11 cellular contexts compared by ENCODE assay signal in genomic region chr16:28602515-28602914, GRCh38. TPM values are rescaled to one million over a fixed set of nuclear protein-coding genes. Genes with fewer than 3 reads are reported as not detected.
A peak's percentile ranks its signal among the peaks of the same experiment; 100 is the strongest.
DNase-seq lines count a peak whose midpoint lies in the region; ATAC-seq and TF ChIP-seq lines count a peak whose summit lies in the region.
"Not testable (repeated sequence)": the region's sequence is repeated elsewhere in the genome, so short reads cannot be mapped to it uniquely, and the experiment has no call there.
"Had no signal": no experiment of that assay in that cellular context is flagged by ENCODE, and none has a peak within 500 bp of the region (broad histone marks: within the 10 kb centered on the region; RNA-seq: fewer than 3 reads in every experiment).

No MANE protein-coding gene starts in this region.

- not testable (repeated sequence) for H3K4me1 ChIP-seq in right lobe of liver

- intact Hi-C loops in right lobe of liver (cut with DNase I), result not testable (repeated sequence)

- peak; percentile 40 for ATAC-seq in GM18520 (IDR thresholded peaks at IDR 0.05; ENCODE audit: unreplicated experiment)
- peak in 2 of 4 donors; percentile 9 to 13 for ATAC-seq in right lobe of liver

- in situ Hi-C loops in GM13976 (cut with MboI; ENCODE audit: low sequenced_read_pairs, unreplicated experiment), result not testable (repeated sequence)

- not testable (repeated sequence) for H3K27me3 ChIP-seq in GM06990 (replicated peaks; ENCODE audit: control insufficient read depth, insufficient read depth, low read length); right lobe of liver

- not testable (repeated sequence) for H3K4me3 ChIP-seq in GM06990 (replicated peaks; ENCODE audit: low read depth, low read length); right lobe of liver

- WGBS in right lobe of liver (ENCODE audit: insufficient coverage, low coverage, low lambda C conversion rate, missing lambda C conversion rate), result 43% methylated on average over 4 of the region's 8 CpGs

- H3K27ac ChIP-seq in VCaP, result peak overlapping the region; percentile 31; the same call in 1 of the 2 replicates
- not testable (repeated sequence) for H3K27ac ChIP-seq in right lobe of liver

- not testable (repeated sequence) for H3K36me3 ChIP-seq in GM06990 (ENCODE audit: control insufficient read depth, insufficient read depth, low read length)
- H3K36me3 ChIP-seq in right lobe of liver, result peaks cover 0 to 21% (median 8%) of the 10 kb centered on the region in 4 donors

- TF ChIP-seq CTCF in GM06990 (IDR thresholded peaks at IDR 0.05; ENCODE audit: insufficient read depth, low read length, poor library complexity, severe bottlenecking); GM13976 (IDR thresholded peaks at IDR 0.05; ENCODE audit: borderline replicate concordance, control extremely low read depth, extremely low read depth, insufficient read depth, missing control alignments); VCaP (conservative IDR thresholded peaks at IDR 0.05); right lobe of liver (IDR thresholded peaks at IDR 0.05): not testable (repeated sequence)

- H3K9me3 ChIP-seq in right lobe of liver, result not testable (repeated sequence)

- DNase-seq in GM06990 (ENCODE audit: extremely low read depth, insufficient read length) (peak; percentile 46), GM13976 (ENCODE audit: low spot score) (peak; percentile 73), NAMALWA (ENCODE audit: low spot score) (peak; percentile 86), glomerular visceral epithelial cell (ENCODE audit: extremely low spot score) (peak; percentile 15), right lobe of liver (peak in 2 of 3 donors; percentile 23 to 24)

- not testable (repeated sequence) for TF ChIP-seq POLR2A in right lobe of liver (IDR thresholded peaks at IDR 0.05)

RNA-seq across cellular contexts. Expression of gene SULT1A2, which starts 5.7 kb away (rescaled TPM):
- 10 to 100 TPM; 10.1 to 48.3 (median 18.0) TPM for total RNA-seq in right lobe of liver
- total RNA-seq: IMR-90 had no signal

RNA-seq across cellular contexts. Expression of gene SULT1A1, which starts 7.3 kb away (rescaled TPM):
- 100 to 1,000 TPM; 132 to 335 (median 207) TPM for total RNA-seq in right lobe of liver

RNA-seq across cellular contexts. Expression of gene NPIPB8, which starts 35.4 kb away (rescaled TPM):
- 1 to 10 TPM in 1 of 6 experiments, under 1 TPM in 2, not detected in 3; 0.89 to 2.1 (median 0.93) TPM for total RNA-seq in right lobe of liver
- total RNA-seq: A172, H1, H9, IMR-90 had no signal

RNA-seq across cellular contexts. Expression of gene SGF29, which starts 48.8 kb away (rescaled TPM):
- total RNA-seq in right lobe of liver, result 10 to 100 TPM; 14.5 to 17.9 (median 15.4) TPM

Comparison
In these comparisons a context has a peak if more than half of its experiments do, and no peak if none do; other contexts are left out.
1. DNase-seq: peak in every context shown above with its lines; median percentile 86 in NAMALWA; 73 in GM13976; 46 in GM06990; 24 in right lobe of liver; 15 in glomerular visceral epithelial cell.